In the genomic region with DNA sequence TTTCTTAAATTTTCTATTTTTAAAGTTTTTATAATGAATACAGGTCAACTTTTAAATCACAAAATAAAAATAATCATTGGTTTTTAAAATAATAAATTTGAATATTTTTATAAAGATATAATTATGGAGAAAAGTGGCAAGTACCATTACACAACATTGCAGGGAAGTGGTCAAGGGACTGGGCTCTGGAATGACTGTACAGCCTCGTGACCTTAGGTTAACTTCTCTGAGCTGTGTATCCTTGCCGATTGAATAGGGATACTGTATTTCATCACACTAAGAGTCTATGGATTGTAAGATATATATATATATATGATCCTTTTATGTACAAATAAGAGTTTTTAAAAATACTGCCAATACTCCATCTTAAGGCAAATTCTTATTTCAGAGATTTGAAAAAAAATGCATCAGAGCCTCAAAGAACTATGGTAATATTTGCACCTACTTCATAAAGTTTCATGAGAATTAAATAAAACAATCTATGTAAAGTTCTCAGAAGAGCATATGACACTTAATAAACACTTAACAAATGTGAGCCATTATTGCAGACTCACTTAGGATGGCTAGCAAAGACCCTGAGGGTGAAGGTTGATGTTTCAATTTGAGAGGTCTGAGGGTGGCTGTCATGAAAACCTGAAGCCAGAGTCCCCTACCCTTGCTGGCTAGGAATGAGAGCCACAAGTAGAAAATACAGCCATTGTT, we compare ENCODE assay signal across 12 cellular contexts.
A peak's percentile ranks its signal among the peaks of the same experiment; 100 is the strongest.
DNase-seq lines count a peak whose midpoint lies in the region; ATAC-seq and TF ChIP-seq lines count a peak whose summit lies in the region.
"Had no signal": no experiment of that assay in that cellular context is flagged by ENCODE, and none has a peak within 500 bp of the region (broad histone marks: within the 10 kb centered on the region; RNA-seq: fewer than 3 reads in every experiment).

No MANE protein-coding gene starts in this region.

- peak overlapping the region; percentile 48 for H2AFZ ChIP-seq in smooth muscle cell (ENCODE audit: low read depth)

- ATAC-seq in HG02642 (IDR thresholded peaks at IDR 0.05; ENCODE audit: poor library complexity, unreplicated experiment) (peak; percentile 58), HG03565 (IDR thresholded peaks at IDR 0.05; ENCODE audit: unreplicated experiment) (peak; percentile 55)

- DNase-seq in NOMO-1 treated with DMSO at 0.1 percent for 48 hours (lab: John Stamatoyannopoulos, UW; ENCODE audit: unreplicated experiment), result peak; percentile 27
- no peak for DNase-seq in NOMO-1 treated with dmso at 0.1 percent for 144 hours (lab: John Stamatoyannopoulos, UW; ENCODE audit: unreplicated experiment)
- DNase-seq in smooth muscle cell (lab: John Stamatoyannopoulos, UW; ENCODE audit: unreplicated experiment), result no peak
- DNase-seq in A172 (ENCODE audit: low spot score), result no peak
- no peak for DNase-seq in NAMALWA (ENCODE audit: low spot score)
- DNase-seq in KG1 (lab: John Stamatoyannopoulos, UW), result no peak
- DNase-seq: amniotic stem cell, kidney glomerular epithelial cell had no signal

- H3K27ac ChIP-seq in smooth muscle cell (ENCODE audit: low read depth), result no peak overlapping the region
- H3K27ac ChIP-seq: RWPE1 had no signal

- WGBS in smooth muscle cell (ENCODE audit: low lambda C conversion rate), result 84% methylated on average over 2 of the region's 2 CpGs

- no peak overlapping the region for H3K9ac ChIP-seq in smooth muscle cell (ENCODE audit: low read depth)

- no peaks in the 10 kb centered on the region for H3K9me3 ChIP-seq in smooth muscle cell (replicated peaks; ENCODE audit: low read depth)

- H3K27me3 ChIP-seq in smooth muscle cell (ENCODE audit: low read depth), result no peaks in the 10 kb centered on the region

- H3F3A ChIP-seq in smooth muscle cell (ENCODE audit: low read depth), result peaks cover 9% of the 10 kb centered on the region

- no peaks in the 10 kb centered on the region for H4K20me1 ChIP-seq in smooth muscle cell (ENCODE audit: low read depth)

- no peak overlapping the region for H3K4me2 ChIP-seq in smooth muscle cell
- H3K4me2 ChIP-seq: A549 had no signal

- TF ChIP-seq CTCF in smooth muscle cell (IDR thresholded peaks at IDR 0.05; ENCODE audit: borderline replicate concordance, insufficient read depth, poor library complexity, severe bottlenecking), result no peak

- H3K4me3 ChIP-seq in smooth muscle cell, result no peak overlapping the region
- H3K4me3 ChIP-seq: A549 had no signal

- H3K36me3 ChIP-seq in smooth muscle cell (ENCODE audit: low read depth), result no peaks in the 10 kb centered on the region

- peaks cover 12% of the 10 kb centered on the region for H3K4me1 ChIP-seq in smooth muscle cell (ENCODE audit: low read depth)

- no peaks in the 10 kb centered on the region for H3K79me2 ChIP-seq in smooth muscle cell (ENCODE audit: low read depth)
